32 cellular contexts compared by ENCODE assay signal in the genomic region with DNA sequence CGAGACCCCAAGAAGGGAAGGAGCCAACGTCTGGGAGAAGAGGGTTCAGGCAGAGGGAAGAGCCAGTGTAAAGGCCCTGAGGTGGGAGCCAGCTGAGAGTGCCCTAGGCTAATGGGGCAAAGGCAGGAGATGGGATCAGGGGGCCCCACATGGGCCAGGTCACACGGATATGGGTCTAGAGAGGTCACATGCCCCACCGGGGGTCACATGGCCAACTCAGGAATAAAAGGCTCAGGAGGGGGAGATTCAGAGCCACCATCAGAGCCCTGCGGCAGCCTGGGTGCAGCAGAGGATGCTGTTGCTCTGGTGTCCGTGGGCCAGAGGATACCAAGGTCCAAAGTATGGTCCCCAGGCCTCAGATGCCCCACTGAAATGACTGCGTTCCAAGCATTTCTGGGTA.
"Had no signal": no experiment of that assay in that cellular context is flagged by ENCODE, and none has a peak within 500 bp of the region (broad histone marks: within the 10 kb centered on the region; RNA-seq: fewer than 3 reads in every experiment).

No MANE protein-coding gene starts in this region.

- H3K4me3 Mint-ChIP-seq: immature natural killer cell; naive thymus-derived CD8-positive, alpha-beta T cell; nephron; neural crest cell; stimulated activated naive B cell treated with anti-CD40 and anti-IgM and Interleukin-4, amounts not matched to agents 10 μg/mL and 1 μg/mL and 100 μg/mL, for 72 hours; stimulated activated naive CD8-positive, alpha-beta T cell treated with anti-CD3 and anti-CD28 coated beads, Interleukin-15, Interleukin-2, amounts not matched to agents 100 ng/mL and 50 ng/mL, for 24 hours had no signal

- H3K9me3 Mint-ChIP-seq: immature natural killer cell; naive thymus-derived CD8-positive, alpha-beta T cell; nephron; neural crest cell; stimulated activated naive B cell treated with anti-CD40 and anti-IgM and Interleukin-4, amounts not matched to agents 10 μg/mL and 1 μg/mL and 100 μg/mL, for 72 hours; stimulated activated naive CD8-positive, alpha-beta T cell treated with anti-CD3 and anti-CD28 coated beads, Interleukin-15, Interleukin-2, amounts not matched to agents 100 ng/mL and 50 ng/mL, for 24 hours had no signal

- FAIRE-seq: islet of Langerhans, kidney, pancreas, urothelium cell line had no signal

- H3K36me3 Mint-ChIP-seq: immature natural killer cell; naive thymus-derived CD8-positive, alpha-beta T cell; stimulated activated naive B cell treated with anti-CD40 and anti-IgM and Interleukin-4, amounts not matched to agents 10 μg/mL and 1 μg/mL and 100 μg/mL, for 72 hours had no signal

- H3K4me3 ChIP-seq: heart left ventricle, left lung, lower lobe of right lung, mucosa of descending colon, pancreas, prostate gland, skin epidermis, suprapubic skin, thoracic aorta, tibial artery, upper lobe of right lung had no signal

- H3K4me1 ChIP-seq: heart left ventricle, left lung, lower lobe of right lung, pancreas, prostate gland, suprapubic skin, tibial artery, upper lobe of right lung had no signal

- ATAC-seq: heart left ventricle; left colon; left lung; lower lobe of right lung; mucosa of descending colon; naive thymus-derived CD8-positive, alpha-beta T cell; pancreas; right cardiac atrium; stimulated activated naive B cell treated with anti-CD40 and anti-IgM and Interleukin-4, amounts not matched to agents 10 μg/mL and 1 μg/mL and 100 μg/mL, for 72 hours; upper lobe of right lung had no signal

- H3K27ac ChIP-seq: heart left ventricle, left lung, lower lobe of right lung, pancreas, prostate gland, skin epidermis, suprapubic skin, thoracic aorta, tibial artery, upper lobe of right lung had no signal

- H3K27me3 Mint-ChIP-seq: stimulated activated naive CD8-positive, alpha-beta T cell treated with anti-CD3 and anti-CD28 coated beads, Interleukin-15, Interleukin-2, amounts not matched to agents 100 ng/mL and 50 ng/mL, for 24 hours had no signal

- DNase-seq: heart left ventricle; hypothalamus; immature natural killer cell; kidney; left colon; left lung; lower lobe of right lung; mammary epithelial cell; midbrain; mucosa of descending colon; naive thymus-derived CD8-positive, alpha-beta T cell; pancreas; posterior cingulate gyrus; retina; right cardiac atrium; stimulated activated CD4-positive, alpha-beta T cell treated with anti-CD3 and anti-CD28 coated beads, Interleukin-12 subunit alpha, Interleukin-12 subunit beta, amount 100 ng/mL, for 4 hours; stimulated activated CD4-positive, alpha-beta T cell treated with anti-CD3 and anti-CD28 coated beads, Interleukin-15, amount 100 ng/mL, for 24 hours; stimulated activated CD4-positive, alpha-beta T cell treated with anti-CD3 and anti-CD28 coated beads, Interleukin-2, amount 100 ng/mL, for 24 hours; stimulated activated CD4-positive, alpha-beta T cell treated with anti-CD3 and anti-CD28 coated beads, Interleukin-4, amount 100 ng/mL, for 1 hour; stimulated activated naive B cell treated with anti-CD40 and anti-IgM and Interleukin-4, amounts not matched to agents 10 μg/mL and 1 μg/mL and 100 μg/mL, for 72 hours; tibial artery; trophoblast cell; upper lobe of right lung had no signal

- H3K4me1 Mint-ChIP-seq: immature natural killer cell; naive thymus-derived CD8-positive, alpha-beta T cell; stimulated activated naive B cell treated with anti-CD40 and anti-IgM and Interleukin-4, amounts not matched to agents 10 μg/mL and 1 μg/mL and 100 μg/mL, for 72 hours had no signal

- H3K27ac Mint-ChIP-seq: immature natural killer cell; nephron; stimulated activated naive B cell treated with anti-CD40 and anti-IgM and Interleukin-4, amounts not matched to agents 10 μg/mL and 1 μg/mL and 100 μg/mL, for 72 hours; stimulated activated naive CD8-positive, alpha-beta T cell treated with anti-CD3 and anti-CD28 coated beads, Interleukin-15, Interleukin-2, amounts not matched to agents 100 ng/mL and 50 ng/mL, for 24 hours had no signal

- H3K36me3 ChIP-seq: heart left ventricle, left lung, lower lobe of right lung, pancreas, prostate gland, suprapubic skin, thoracic aorta, tibial artery, upper lobe of right lung had no signal

- H3K27me3 ChIP-seq: left lung, pancreas, suprapubic skin, tibial artery, upper lobe of right lung had no signal

- H3K9me3 ChIP-seq: heart left ventricle, left lung, lower lobe of right lung, mucosa of descending colon, pancreas, prostate gland, suprapubic skin, thoracic aorta, tibial artery, upper lobe of right lung had no signal
